Comparison of ENCODE assay signal across 1 cellular context in genomic region chr7:83161186-83161585, GRCh38.
A peak's percentile ranks its signal among the peaks of the same experiment; 100 is the strongest.
TF ChIP-seq lines count a peak whose summit lies in the region.

No MANE protein-coding gene starts in this region.

TF ChIP-seq in SK-N-SH treated with all-trans-retinoic acid at 6 μM for 48 hours, 23 proteins besides CTCF, POLR2A, EP300 and RAD21 (continued from another document):
- TF ChIP-seq PATZ1 (CRISPR knock-in tag; IDR thresholded peaks at IDR 0.05; ENCODE audit: borderline replicate concordance): no peak
- no peak for TF ChIP-seq PPARA (CRISPR knock-in tag; IDR thresholded peaks at IDR 0.05; ENCODE audit: borderline replicate concordance)
- no peak for TF ChIP-seq ZNF8 (CRISPR knock-in tag; IDR thresholded peaks at IDR 0.05)
- peak; percentile 70; the same call in 1 of the 2 replicates for TF ChIP-seq OSR1 (CRISPR knock-in tag; IDR thresholded peaks at IDR 0.05)
- 0 out of 2 replicates have a peak, but pooled peaks have one; percentile 41 for TF ChIP-seq ZNF565 (CRISPR knock-in tag; conservative IDR thresholded peaks at IDR 0.05; ENCODE audit: low read depth)
- TF ChIP-seq GLIS3 (CRISPR knock-in tag; IDR thresholded peaks at IDR 0.05): no peak
- TF ChIP-seq TSHZ2 (CRISPR knock-in tag; IDR thresholded peaks at IDR 0.05): no peak
- TF ChIP-seq BACH2 (CRISPR knock-in tag; IDR thresholded peaks at IDR 0.05; ENCODE audit: borderline replicate concordance): no peak
- 0 out of 2 replicates have a peak, but pooled peaks have one; percentile 23 for TF ChIP-seq ZC3H10 (CRISPR knock-in tag; IDR thresholded peaks at IDR 0.05)
- TF ChIP-seq ZFP3 (CRISPR knock-in tag; IDR thresholded peaks at IDR 0.05): peak; percentile 51; the same call in 1 of the 2 replicates
- no peak for TF ChIP-seq ZFP30 (CRISPR knock-in tag; IDR thresholded peaks at IDR 0.05)
- no peak for TF ChIP-seq ARNTL (CRISPR knock-in tag; IDR thresholded peaks at IDR 0.05; ENCODE audit: borderline replicate concordance, low read depth)
